Comparison of ENCODE assay signal across 17 cellular contexts in the genomic region with DNA sequence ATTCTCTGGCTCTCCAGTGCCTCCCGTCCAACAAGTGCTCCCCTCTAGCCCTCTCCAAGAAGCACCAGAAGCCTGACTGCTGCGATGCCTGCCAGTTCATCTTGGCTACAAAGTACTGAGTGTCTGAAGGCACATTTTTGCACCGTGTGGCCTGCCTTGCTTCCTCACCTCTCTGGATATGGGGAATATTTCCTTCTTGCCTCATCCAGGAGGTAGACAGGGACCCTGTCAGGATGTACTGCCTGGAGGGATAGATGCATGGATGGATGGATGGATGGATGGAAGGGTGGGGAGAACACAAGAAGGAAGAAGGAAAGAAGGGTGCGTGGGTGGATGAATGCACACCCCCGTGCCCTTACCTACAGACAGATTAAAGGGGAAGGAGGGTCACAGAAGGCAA. TPM values are rescaled to one million over a fixed set of nuclear protein-coding genes. Genes with fewer than 3 reads are reported as not detected.
DNase-seq lines count a peak whose midpoint lies in the region; ATAC-seq and TF ChIP-seq lines count a peak whose summit lies in the region.
"Had no signal": no experiment of that assay in that cellular context is flagged by ENCODE, and none has a peak within 500 bp of the region (broad histone marks: within the 10 kb centered on the region; RNA-seq: fewer than 3 reads in every experiment).

No MANE protein-coding gene starts in this region.

- H3K36me3 Mint-ChIP-seq in CD8-positive, alpha-beta memory T cell: no peaks in the 10 kb centered on the region
- H3K36me3 Mint-ChIP-seq in activated T-helper 2 cell treated with anti-CD3 and anti-CD28 coated beads, Interferon-gamma antibody, Interleukin-2, Interleukin-4, amounts not matched to agents 10 μg/mL and 5 μg/mL and 100 μg/mL, durations not matched to agents 14 hours and 24 hours and 36 hours (ENCODE audit: low read depth): peaks cover 4% of the 10 kb centered on the region
- no peaks in the 10 kb centered on the region for H3K36me3 Mint-ChIP-seq in natural killer cell

- 65 to 68% methylated on average over 2 to 5 of the region's 5 CpGs for WGBS in transverse colon (ENCODE audit: low coverage in 1 of 2), 2 donors

- no peak for ATAC-seq in natural killer cell
- ATAC-seq in HG03280 (IDR thresholded peaks at IDR 0.05; ENCODE audit: unreplicated experiment): no peak
- ATAC-seq: PC-3 had no signal

- no peaks in the 10 kb centered on the region for H3K79me2 ChIP-seq in OCI-LY3 (ENCODE audit: low read length)

- no peaks in the 10 kb centered on the region for H3K36me3 ChIP-seq in CD8-positive, alpha-beta memory T cell (ENCODE audit: insufficient read depth, low read length)
- H3K36me3 ChIP-seq in OCI-LY3 (replicated peaks; ENCODE audit: low read depth, low read length): peaks cover 65% of the 10 kb centered on the region
- no peaks in the 10 kb centered on the region for H3K36me3 ChIP-seq in transverse colon
- H3K36me3 ChIP-seq: ovary had no signal

- no peak for TF ChIP-seq CTCF in OCI-LY3 (IDR thresholded peaks at IDR 0.05; ENCODE audit: low read depth, low read length)
- TF ChIP-seq CTCF in natural killer cell (IDR thresholded peaks at IDR 0.05): no peak
- TF ChIP-seq CTCF in transverse colon (IDR thresholded peaks at IDR 0.05): no peak

- H3K27ac Mint-ChIP-seq in CD8-positive, alpha-beta memory T cell: peak overlapping the region; percentile 96 to 100 (median 98)
- H3K27ac Mint-ChIP-seq in activated T-helper 2 cell treated with anti-CD3 and anti-CD28 coated beads, Interferon-gamma antibody, Interleukin-2, Interleukin-4, amounts not matched to agents 10 μg/mL and 5 μg/mL and 100 μg/mL, durations not matched to agents 14 hours and 24 hours and 36 hours: peak overlapping the region; percentile 99
- peak overlapping the region; percentile 97 to 99 for H3K27ac Mint-ChIP-seq in natural killer cell
- H3K27ac Mint-ChIP-seq: endodermal cell had no signal

- peak overlapping the region; percentile 14 for H3K4me3 ChIP-seq in CD8-positive, alpha-beta memory T cell (ENCODE audit: low read length)
- H3K4me3 ChIP-seq in OCI-LY3 (ENCODE audit: low read length) (no peak overlapping the region), transverse colon (no peak overlapping the region)
- H3K4me3 ChIP-seq: mucosa of descending colon, ovary had no signal

- CTCF ChIA-PET in CD8-positive, alpha-beta memory T cell (lab: Charles Lee): interaction anchor here (0.8 to 2.4 kb wide), 15 partner anchors 18 to 379 kb away, joined by 3 to 36 read pairs (median 4); a partner anchor contains a TSS

- no peaks in the 10 kb centered on the region for H4K20me1 ChIP-seq in OCI-LY3 (ENCODE audit: insufficient read depth, low read length)

- peaks cover 29 to 41% (median 31%) of the 10 kb centered on the region in 3 donors for H3K4me1 Mint-ChIP-seq in CD8-positive, alpha-beta memory T cell
- H3K4me1 Mint-ChIP-seq in activated T-helper 2 cell treated with anti-CD3 and anti-CD28 coated beads, Interferon-gamma antibody, Interleukin-2, Interleukin-4, amounts not matched to agents 10 μg/mL and 5 μg/mL and 100 μg/mL, durations not matched to agents 14 hours and 24 hours and 36 hours (ENCODE audit: low read depth): peaks cover 67% of the 10 kb centered on the region
- H3K4me1 Mint-ChIP-seq in natural killer cell: peaks cover 31 to 35% of the 10 kb centered on the region in 2 donors
- H3K4me1 Mint-ChIP-seq: endodermal cell had no signal

- no peak for TF ChIP-seq EP300 in transverse colon (IDR thresholded peaks at IDR 0.05; ENCODE audit: low read depth)

- H3K4me3 Mint-ChIP-seq in CD8-positive, alpha-beta memory T cell: peak overlapping the region; percentile 25 to 75 (median 58)
- H3K4me3 Mint-ChIP-seq in activated T-helper 2 cell treated with anti-CD3 and anti-CD28 coated beads, Interferon-gamma antibody, Interleukin-2, Interleukin-4, amounts not matched to agents 10 μg/mL and 5 μg/mL and 100 μg/mL, durations not matched to agents 14 hours and 24 hours and 36 hours (ENCODE audit: low read depth): peak overlapping the region; percentile 37
- peak overlapping the region; percentile 71 for H3K4me3 Mint-ChIP-seq in natural killer cell
- H3K4me3 Mint-ChIP-seq: endodermal cell had no signal

- peaks cover 3 to 10% of the 10 kb centered on the region in 2 donors for H3K27me3 Mint-ChIP-seq in CD8-positive, alpha-beta memory T cell
- no peaks in the 10 kb centered on the region for H3K27me3 Mint-ChIP-seq in activated T-helper 2 cell treated with anti-CD3 and anti-CD28 coated beads, Interferon-gamma antibody, Interleukin-2, Interleukin-4, amounts not matched to agents 10 μg/mL and 5 μg/mL and 100 μg/mL, durations not matched to agents 14 hours and 24 hours and 36 hours (ENCODE audit: low read depth)
- peaks cover 0 to 6% of the 10 kb centered on the region in 2 donors for H3K27me3 Mint-ChIP-seq in natural killer cell (ENCODE audit: low read depth in 2 of 2)

- H3K9ac ChIP-seq in OCI-LY3 (ENCODE audit: low read length): no peak overlapping the region

- peak overlapping the region; percentile 5; the same call in 1 of the 2 replicates for H3K4me2 ChIP-seq in OCI-LY3 (ENCODE audit: low read length)

- H3K27me3 ChIP-seq in CD8-positive, alpha-beta memory T cell (ENCODE audit: insufficient read depth, low read length, poor library complexity, severe bottlenecking): no peaks in the 10 kb centered on the region
- H3K27me3 ChIP-seq in OCI-LY3 (ENCODE audit: low read depth, low read length) (no peaks in the 10 kb centered on the region), transverse colon (peaks cover 14% of the 10 kb centered on the region)
- H3K27me3 ChIP-seq: ovary had no signal

- intact Hi-C loops in activated T-helper 2 cell treated with anti-CD3 and anti-CD28 coated beads, Interferon-gamma antibody, Interleukin-2, Interleukin-4, amounts not matched to agents 10 μg/mL and 5 μg/mL and 100 μg/mL, durations not matched to agents 14 hours and 24 hours and 36 hours (cut with micrococcal nuclease): loop anchor here (1.0 kb wide), 4 partner anchors 16 to 120 kb away; no protein-coding TSS in a partner anchor
- intact Hi-C loops in natural killer cell (cut with micrococcal nuclease): loop anchor here (1.0 to 5.0 kb wide), 4 partner anchors 43 to 378 kb away; a partner anchor contains a TSS
- intact Hi-C loops in transverse colon (cut with DNase I; ENCODE audit: low total_unique reads): no loop called here

- peak overlapping the region; percentile 58 for H3K27ac ChIP-seq in CD8-positive, alpha-beta memory T cell (ENCODE audit: low read depth, low read length)
- H3K27ac ChIP-seq in OCI-LY3 (ENCODE audit: low read length): peak overlapping the region; percentile 25
- no peak overlapping the region for H3K27ac ChIP-seq in transverse colon
- H3K27ac ChIP-seq: ovary had no signal

- H3K4me1 ChIP-seq in CD8-positive, alpha-beta memory T cell (ENCODE audit: insufficient read depth, low read length): peaks cover 38% of the 10 kb centered on the region
- H3K4me1 ChIP-seq in OCI-LY3 (ENCODE audit: low read length): peaks cover 47% of the 10 kb centered on the region
- H3K4me1 ChIP-seq in transverse colon: no peaks in the 10 kb centered on the region

- DNase-seq in CD8-positive, alpha-beta memory T cell: no peak
- DNase-seq in activated T-helper 2 cell treated with anti-CD3 and anti-CD28 coated beads, Interferon-gamma antibody, Interleukin-2, Interleukin-4, amounts not matched to agents 10 μg/mL and 5 μg/mL and 100 μg/mL, durations not matched to agents 14 hours and 24 hours and 36 hours (ENCODE audit: low spot score): no peak
- DNase-seq in natural killer cell (no peak), transverse colon (no peak), COLO668 (lab: John Stamatoyannopoulos, UW; ENCODE audit: unreplicated experiment) (no peak), occipital lobe (lab: John Stamatoyannopoulos, UW) (no peak)
- DNase-seq: amygdala, DND-41, endodermal cell, NCI-H2081, NCI-H524, ovary, PC-3 had no signal

- H2AFZ ChIP-seq in OCI-LY3 (ENCODE audit: low read depth, low read length): no peak overlapping the region

- TF ChIP-seq POLR2A in transverse colon (IDR thresholded peaks at IDR 0.05): no peak

- POLR2A ChIA-PET in CD8-positive, alpha-beta memory T cell (lab: Charles Lee): interaction anchor here (0.5 to 1.5 kb wide), 5 partner anchors 43 to 1121 kb away, joined by 4 to 8 read pairs (median 7); a partner anchor contains a TSS

- no peaks in the 10 kb centered on the region for H3K9me3 ChIP-seq in CD8-positive, alpha-beta memory T cell (ENCODE audit: low read length)
- H3K9me3 ChIP-seq in OCI-LY3 (ENCODE audit: insufficient read depth, low read length) (no peaks in the 10 kb centered on the region), transverse colon (no peaks in the 10 kb centered on the region)
- H3K9me3 ChIP-seq: mucosa of descending colon, ovary had no signal

- in situ Hi-C loops in transverse colon (cut with MboI; ENCODE audit: low pct_ligation_motif_present in 1 of 4, low pct_unique_long_range_greater_than_20kb in 1 of 4, low sequenced_read_pairs in 3 of 4): loop anchor here in 1 of 4 donors (10.0 kb wide), 1 partner anchor 126 kb away; no protein-coding TSS in a partner anchor

- no peaks in the 10 kb centered on the region for H3K9me3 Mint-ChIP-seq in CD8-positive, alpha-beta memory T cell
- no peaks in the 10 kb centered on the region for H3K9me3 Mint-ChIP-seq in activated T-helper 2 cell treated with anti-CD3 and anti-CD28 coated beads, Interferon-gamma antibody, Interleukin-2, Interleukin-4, amounts not matched to agents 10 μg/mL and 5 μg/mL and 100 μg/mL, durations not matched to agents 14 hours and 24 hours and 36 hours
- no peaks in the 10 kb centered on the region for H3K9me3 Mint-ChIP-seq in natural killer cell
- H3K9me3 Mint-ChIP-seq: endodermal cell had no signal

RNA-seq across cellular contexts. Expression of a gene that starts 27.6 kb away (rescaled TPM):
- 10 to 100 TPM; 40.8 to 44.8 TPM for total RNA-seq in CD8-positive, alpha-beta memory T cell
- 12.9 TPM for polyA plus RNA-seq in CD8-positive, alpha-beta memory T cell
- total RNA-seq in activated T-helper 2 cell treated with anti-CD3 and anti-CD28 coated beads, Interferon-gamma antibody, Interleukin-2, Interleukin-4, amounts not matched to agents 10 μg/mL and 5 μg/mL and 100 μg/mL, durations not matched to agents 14 hours and 24 hours and 36 hours: 70.4 and 81.9 TPM in 2 replicates
- 10 to 100 TPM; 21.3 to 29.4 (median 22.9) TPM for total RNA-seq in natural killer cell
- 10 to 100 TPM; 11.2 to 61.3 (median 35.1) TPM for total RNA-seq in transverse colon
- 22.6 TPM for total RNA-seq in occipital lobe

RNA-seq across cellular contexts. Expression of a gene that starts 30.4 kb away (rescaled TPM):
- total RNA-seq in CD8-positive, alpha-beta memory T cell: under 1 TPM; 0.42 to 0.68 TPM
- polyA plus RNA-seq in CD8-positive, alpha-beta memory T cell: 0.16 TPM
- 9.2 and 10.2 TPM in 2 replicates for total RNA-seq in activated T-helper 2 cell treated with anti-CD3 and anti-CD28 coated beads, Interferon-gamma antibody, Interleukin-2, Interleukin-4, amounts not matched to agents 10 μg/mL and 5 μg/mL and 100 μg/mL, durations not matched to agents 14 hours and 24 hours and 36 hours
- 1 to 10 TPM; 1.1 to 4.7 (median 3.4) TPM for total RNA-seq in natural killer cell
- total RNA-seq in transverse colon: 1 to 10 TPM in 1 of 4 donors, under 1 TPM in 2, not detected in 1; 0.16 to 4.9 (median 0.41) TPM
- not detected for total RNA-seq in occipital lobe
- total RNA-seq: fibroblast of villous mesenchyme had no signal

RNA-seq across cellular contexts. Expression of a gene that starts 59.6 kb away (rescaled TPM):
- total RNA-seq in CD8-positive, alpha-beta memory T cell: 10 to 100 TPM; 16.6 to 17.8 TPM
- 20.0 TPM for polyA plus RNA-seq in CD8-positive, alpha-beta memory T cell
- total RNA-seq in activated T-helper 2 cell treated with anti-CD3 and anti-CD28 coated beads, Interferon-gamma antibody, Interleukin-2, Interleukin-4, amounts not matched to agents 10 μg/mL and 5 μg/mL and 100 μg/mL, durations not matched to agents 14 hours and 24 hours and 36 hours: 34.9 and 36.3 TPM in 2 replicates
- total RNA-seq in natural killer cell (10 to 100 TPM; 21.4 to 23.9 (median 22.9) TPM), transverse colon (100 to 1,000 TPM; 407 to 964 (median 541) TPM), occipital lobe (28.1 TPM)

RNA-seq across cellular contexts. Expression of a gene that starts 59.9 kb away (rescaled TPM):
- total RNA-seq in CD8-positive, alpha-beta memory T cell: 1 to 10 TPM; 3.7 to 5.1 TPM
- 0.75 TPM for polyA plus RNA-seq in CD8-positive, alpha-beta memory T cell
- total RNA-seq in activated T-helper 2 cell treated with anti-CD3 and anti-CD28 coated beads, Interferon-gamma antibody, Interleukin-2, Interleukin-4, amounts not matched to agents 10 μg/mL and 5 μg/mL and 100 μg/mL, durations not matched to agents 14 hours and 24 hours and 36 hours: 13.3 and 15.2 TPM in 2 replicates
- total RNA-seq in natural killer cell (1 to 10 TPM; 3.1 to 4.9 (median 4.3) TPM), transverse colon (100 to 1,000 TPM; 246 to 719 (median 557) TPM), occipital lobe (5.5 TPM)

Comparison
In these comparisons a context has a peak if more than half of its experiments do, and no peak if none do; other contexts are left out.
1. H3K27ac ChIP-seq: peak in CD8-positive, alpha-beta memory T cell (single experiment) and OCI-LY3 (single experiment); none in transverse colon (0 of 4).
2. RNA of a gene that starts 59.6 kb away (total RNA-seq): 407 to 964 TPM in transverse colon; 34.9 to 36.3 TPM in activated T-helper 2 cell treated with anti-CD3 and anti-CD28 coated beads, Interferon-gamma antibody, Interleukin-2, Interleukin-4, amounts not matched to agents 10 μg/mL and 5 μg/mL and 100 μg/mL, durations not matched to agents 14 hours and 24 hours and 36 hours, 28.1 TPM in occipital lobe (single experiment), 21.4 to 23.9 TPM in natural killer cell and 16.6 to 17.8 TPM in CD8-positive, alpha-beta memory T cell; every median in the first group is over 10 times any median in the second.
3. Peak in every context shown above with its lines, with median percentiles within 50 percentile points of each other: H3K27ac Mint-ChIP-seq and H3K4me3 Mint-ChIP-seq.